37 cellular contexts compared by ENCODE assay signal in genomic region chr13:30031488-30031887, GRCh38.
A peak's percentile ranks its signal among the peaks of the same experiment; 100 is the strongest.
DNase-seq lines count a peak whose midpoint lies in the region; ATAC-seq, FAIRE-seq and TF ChIP-seq lines count a peak whose summit lies in the region.
"Had no signal": no experiment of that assay in that cellular context is flagged by ENCODE, and none has a peak within 500 bp of the region (broad histone marks: within the 10 kb centered on the region; RNA-seq: fewer than 3 reads in every experiment).

No MANE protein-coding gene starts in this region.

- TF ChIP-seq CTCF in IMR-90 (conservative IDR thresholded peaks at IDR 0.05; ENCODE audit: low read depth, low read length), result no peak
- no peak for TF ChIP-seq CTCF in H1 (IDR thresholded peaks at IDR 0.05; ENCODE audit: control extremely low read depth in 1 of 3, insufficient read depth in 1 of 3, low read depth in 1 of 3, low read length in 3 of 3)
- TF ChIP-seq CTCF in endodermal cell (conservative IDR thresholded peaks at IDR 0.05), result no peak

- H3K36me3 ChIP-seq in IMR-90 (ENCODE audit: control insufficient read depth, insufficient read depth, low read length) (no peaks in the 10 kb centered on the region), H1 (ENCODE audit: control insufficient read depth in 2 of 4, insufficient read depth in 4 of 4, low read length in 3 of 4) (no peaks in the 10 kb centered on the region), endodermal cell (ENCODE audit: control insufficient read depth, insufficient read depth, low read length) (no peaks in the 10 kb centered on the region), mesendoderm (ENCODE audit: control insufficient read depth, insufficient read depth, low read length) (no peaks in the 10 kb centered on the region)
- H3K36me3 ChIP-seq: BE2C; BLaER1; BLaER1 treated with 17β-estradiol and CSF1 and Interleukin-3, amounts not matched to agents 10 nM and 100 nM had no signal

- CTCF ChIA-PET in IMR-90 (lab: Yijun Ruan, JAX) (no interaction called here), H1 (lab: Charles Lee; ENCODE audit: partially characterized antibody) (no interaction called here)

- peaks cover 23% of the 10 kb centered on the region for H3K4me1 Mint-ChIP-seq in endodermal cell
- H3K4me1 Mint-ChIP-seq: B cell; CD4-positive, CD25-positive, alpha-beta regulatory T cell; CD8-positive, alpha-beta memory T cell had no signal

- H3K23ac ChIP-seq in IMR-90 (ENCODE audit: low read depth, low read length) (no peak overlapping the region), H1 (ENCODE audit: insufficient read length) (no peak overlapping the region), mesendoderm (ENCODE audit: low read length) (no peak overlapping the region)

- FAIRE-seq in H1 (lab: Jason Lieb, UNC), result no peak
- FAIRE-seq: A204.1, A549, D721Med had no signal

- H3K4me2 ChIP-seq in IMR-90 (ENCODE audit: low read depth, low read length), result no peak overlapping the region
- H3K4me2 ChIP-seq in H1 (ENCODE audit: insufficient read depth in 1 of 2, low read depth in 2 of 2, low read length in 2 of 2), result no peak overlapping the region
- H3K4me2 ChIP-seq in mesendoderm (ENCODE audit: low read length), result no peak overlapping the region
- H3K4me2 ChIP-seq: A549; BLaER1; BLaER1 treated with 17β-estradiol and CSF1 and Interleukin-3, amounts not matched to agents 10 nM and 100 nM had no signal

- intact Hi-C loops in IMR-90 (cut with micrococcal nuclease), result no loop called here

- no peak overlapping the region for H2AFZ ChIP-seq in IMR-90 (replicated peaks; ENCODE audit: low read length, poor library complexity)
- H2AFZ ChIP-seq in H1 (ENCODE audit: low read length), result no peak overlapping the region

- no peak for TF ChIP-seq POLR2A in IMR-90 (IDR thresholded peaks at IDR 0.05; ENCODE audit: low read depth, low read length)
- no peak for TF ChIP-seq POLR2A in H1 (IDR thresholded peaks at IDR 0.05; ENCODE audit: control extremely low read depth in 1 of 2, low read depth in 2 of 2, low read length in 2 of 2)
- no peak for TF ChIP-seq POLR2A in erythroblast (IDR thresholded peaks at IDR 0.05; ENCODE audit: low read length)

- H2AK5ac ChIP-seq in IMR-90 (ENCODE audit: low read depth, low read length), result peak overlapping the region; percentile 66
- H2AK5ac ChIP-seq in H1 (ENCODE audit: low read depth, low read length), result no peak overlapping the region
- H2AK5ac ChIP-seq in mesendoderm (ENCODE audit: low read length), result no peak overlapping the region

- H2BK20ac ChIP-seq in IMR-90 (ENCODE audit: low read depth, low read length) (no peak overlapping the region), H1 (ENCODE audit: low read length) (no peak overlapping the region)

- H3K4ac ChIP-seq in IMR-90 (ENCODE audit: low read depth, low read length), result 0 out of 2 replicates have a peak overlapping the region, but pooled peaks have one; percentile 17
- H3K4ac ChIP-seq in H1 (replicated peaks; ENCODE audit: insufficient read length, low read depth, low read length), result no peak overlapping the region
- H3K4ac ChIP-seq in mesendoderm (ENCODE audit: low read depth, low read length), result peak overlapping the region; percentile 37

- H3K23me2 ChIP-seq in H1 (ENCODE audit: low read depth, low read length), result no peaks in the 10 kb centered on the region; the same call in 1 of the 2 replicates

- no peaks in the 10 kb centered on the region for H3K27me3 Mint-ChIP-seq in endodermal cell (ENCODE audit: insufficient read depth)
- H3K27me3 Mint-ChIP-seq: CD4-positive, alpha-beta T cell had no signal

- peaks cover 21% of the 10 kb centered on the region for H3K9me1 ChIP-seq in IMR-90 (ENCODE audit: insufficient read depth, low read length)

- H2BK5ac ChIP-seq in IMR-90 (ENCODE audit: low read depth, low read length, poor library complexity, severe bottlenecking) (no peak overlapping the region), H1 (ENCODE audit: low read depth, low read length) (no peak overlapping the region), mesendoderm (ENCODE audit: low read length) (peak overlapping the region; percentile 66)

- 0 out of 4 replicates have a peak, but pooled peaks cover 0 to 5% of the 10 kb centered on the region in 2 experiments for H3K79me1 ChIP-seq in IMR-90 (ENCODE audit: low read depth in 1 of 2, low read length in 2 of 2)
- H3K79me1 ChIP-seq in H1 (ENCODE audit: low read depth, low read length), result 0 out of 2 replicates have a peak, but pooled peaks cover 2% of the 10 kb centered on the region
- no peaks in the 10 kb centered on the region for H3K79me1 ChIP-seq in mesendoderm (ENCODE audit: low read length)

- H2BK15ac ChIP-seq in IMR-90 (ENCODE audit: low read depth, low read length) (no peak overlapping the region), H1 (ENCODE audit: low read length) (no peak overlapping the region), mesendoderm (replicated peaks; ENCODE audit: low read depth) (no peak overlapping the region)

- no peak overlapping the region for H4K91ac ChIP-seq in IMR-90 (ENCODE audit: insufficient read depth, low read depth, low read length)
- no peak overlapping the region for H4K91ac ChIP-seq in H1 (replicated peaks; ENCODE audit: insufficient read length, low read length)

- H2BK12ac ChIP-seq in H1 (ENCODE audit: low read depth, low read length), result no peak overlapping the region

- ATAC-seq in IMR-90 (ENCODE audit: low read depth) (no peak), HG02870 (IDR thresholded peaks at IDR 0.05; ENCODE audit: unreplicated experiment) (no peak)
- ATAC-seq: A549; CD8-positive, alpha-beta T cell had no signal

- in situ Hi-C loops in IMR-90 (cut with MboI; ENCODE audit: low sequenced_read_pairs), result no loop called here

- H3K79me2 ChIP-seq in H1 (ENCODE audit: control insufficient read depth in 1 of 2, insufficient read depth in 2 of 2, low read length in 2 of 2), result no peaks in the 10 kb centered on the region; a peak in 1 of 4 replicates
- H3K79me2 ChIP-seq in mesendoderm (ENCODE audit: control insufficient read depth, insufficient read depth, low read length), result no peaks in the 10 kb centered on the region

- no peak overlapping the region for H3K4me3 ChIP-seq in IMR-90 (ENCODE audit: insufficient read depth, low read depth, low read length)
- H3K4me3 ChIP-seq in H1 (ENCODE audit: extremely low read depth in 1 of 4, insufficient read depth in 2 of 4, low read depth in 3 of 4, low read length in 4 of 4), result no peak overlapping the region
- no peak overlapping the region for H3K4me3 ChIP-seq in endodermal cell (ENCODE audit: low read length)
- H3K4me3 ChIP-seq in mesendoderm (ENCODE audit: low read length), result no peak overlapping the region
- H3K4me3 ChIP-seq: A549; BLaER1; BLaER1 treated with 17β-estradiol and CSF1 and Interleukin-3, amounts not matched to agents 10 nM and 100 nM had no signal

- no TSS peak for BruUV-seq in IMR-90 (replicated peaks; lab: Mats Ljungman, UMichigan)

- H3K56ac ChIP-seq in IMR-90 (ENCODE audit: extremely low read depth, insufficient read depth, low read length), result no peak overlapping the region
- H3K56ac ChIP-seq in H1 (replicated peaks; ENCODE audit: insufficient read length, low read depth, low read length), result no peak overlapping the region
- H3K56ac ChIP-seq in mesendoderm (ENCODE audit: low read length), result no peak overlapping the region

- no peak overlapping the region for H3K9ac ChIP-seq in IMR-90 (ENCODE audit: low read depth, low read length)
- H3K9ac ChIP-seq in H1 (replicated peaks in 1 of 4; ENCODE audit: extremely low read depth in 1 of 4, low read depth in 3 of 4, low read length in 3 of 4), result no peak overlapping the region
- H3K9ac ChIP-seq in endodermal cell (ENCODE audit: extremely low read depth, low read length, poor library complexity, severe bottlenecking), result no peak overlapping the region
- H3K9ac ChIP-seq in mesendoderm (ENCODE audit: low read length), result no peak overlapping the region
- H3K9ac ChIP-seq: BLaER1; BLaER1 treated with 17β-estradiol and CSF1 and Interleukin-3, amounts not matched to agents 10 nM and 100 nM had no signal

- H3K18ac ChIP-seq in IMR-90 (ENCODE audit: low read depth, low read length) (no peak overlapping the region), H1 (ENCODE audit: extremely low read depth, low read length) (no peak overlapping the region), mesendoderm (ENCODE audit: low read length) (no peak overlapping the region)

- H3K14ac ChIP-seq in IMR-90 (replicated peaks; ENCODE audit: low read depth, low read length) (no peak overlapping the region), H1 (ENCODE audit: insufficient read length) (peak overlapping the region; percentile 53)

- dilution Hi-C loops in IMR-90 (cut with HindIII; ENCODE audit: low sequenced_read_pairs, unreplicated experiment), result no loop called here

- no peaks in the 10 kb centered on the region for H3K9me3 Mint-ChIP-seq in endodermal cell
- H3K9me3 Mint-ChIP-seq: CD4-positive, alpha-beta memory T cell; CD4-positive, alpha-beta T cell; CD8-positive, alpha-beta memory T cell; CD8-positive, alpha-beta T cell had no signal

- peaks cover 19% of the 10 kb centered on the region for H3K4me1 ChIP-seq in IMR-90 (ENCODE audit: control insufficient read depth, insufficient read depth, low read length)
- no peaks in the 10 kb centered on the region for H3K4me1 ChIP-seq in H1 (replicated peaks in 1 of 4; ENCODE audit: control insufficient read depth in 3 of 4, insufficient read depth in 4 of 4, low read length in 3 of 4)
- H3K4me1 ChIP-seq in endodermal cell (ENCODE audit: control insufficient read depth, insufficient read depth, low read length), result peaks cover 3% of the 10 kb centered on the region
- H3K4me1 ChIP-seq in mesendoderm (ENCODE audit: control insufficient read depth, low read depth, low read length), result peaks cover 5% of the 10 kb centered on the region
- H3K4me1 ChIP-seq: BE2C had no signal

- DNase-seq in IMR-90 (no peak), H1 (ENCODE audit: low read depth in 1 of 2, low spot score in 2 of 2) (no peak), endodermal cell (peak; percentile 66), mesendoderm (peak; percentile 75), erythroblast (lab: John Stamatoyannopoulos, UW) (no peak), GOT3 (lab: John Stamatoyannopoulos, UW) (no peak)
- no peak for DNase-seq in stimulated activated CD4-positive, alpha-beta T cell treated with anti-CD3 and anti-CD28 coated beads, Interleukin-1b, Interleukin-23, amount 100 ng/mL, for 48 hours
- DNase-seq: 8988T; ACHN; AML-193; BE2C; C1 segment of cervical spinal cord; Caco-2; Calu3; CD4-positive, alpha-beta memory T cell; CD4-positive, alpha-beta T cell; CD4-positive, CD25-positive, alpha-beta regulatory T cell; CD8-positive, alpha-beta memory T cell; CD8-positive, alpha-beta T cell; COR-L47; DMS 273 treated with DMSO at 0.1 percent for 48 hours; DMS153; DMS53; DMS79; DMS79 treated with DMSO at 0.1 percent for 48 hours; DND-41; EL had no signal

- POLR2A ChIA-PET in IMR-90 (lab: Charles Lee; ENCODE audit: unreplicated experiment) (no interaction called here), H1 (lab: Charles Lee; ENCODE audit: partially characterized antibody) (no interaction called here)

- H2AK9ac ChIP-seq in IMR-90 (replicated peaks; ENCODE audit: low read depth, low read length, poor library complexity), result no peak overlapping the region

- H4K5ac ChIP-seq in IMR-90 (ENCODE audit: low read depth, low read length) (no peak overlapping the region), H1 (ENCODE audit: insufficient read length, low read depth, low read length) (no peak overlapping the region), mesendoderm (ENCODE audit: low read length) (no peak overlapping the region)

- H2BK120ac ChIP-seq in IMR-90 (ENCODE audit: low read depth, low read length), result peak overlapping the region; percentile 18; the same call in 1 of the 2 replicates
- H2BK120ac ChIP-seq in H1 (replicated peaks; ENCODE audit: low read depth, low read length), result no peak overlapping the region
- no peak overlapping the region for H2BK120ac ChIP-seq in mesendoderm (ENCODE audit: low read depth, low read length)

- WGBS in IMR-90 (ENCODE audit: extremely low coverage in 2 of 2, insufficient read length in 1 of 2), 2 experiments, result 92% methylated on average over 2 of the region's 5 CpGs; no CpG with 5 or more reads in 1 of the 2 experiments
- WGBS in H1 (ENCODE audit: extremely low coverage in 1 of 2, insufficient coverage in 1 of 2, insufficient read length in 1 of 2, insufficient replicate concordance in 2 of 2, low coverage in 1 of 2, low lambda C conversion rate in 2 of 2, missing lambda C conversion rate in 1 of 2), 2 experiments, result 81% methylated on average over 5 of the region's 5 CpGs; no CpG with 5 or more reads in 1 of the 2 experiments
- 75 to 85% methylated on average over 3 to 5 of the region's 5 CpGs for WGBS in endodermal cell (ENCODE audit: insufficient coverage in 1 of 2, insufficient read length in 1 of 2), 2 experiments
- no CpG with 5 or more reads among the region's 5 CpGs for WGBS in mesendoderm (ENCODE audit: extremely low coverage, insufficient coverage, low lambda C conversion rate)

- H3K27ac ChIP-seq in IMR-90 (ENCODE audit: insufficient read depth, low read length), result no peak overlapping the region
- no peak overlapping the region for H3K27ac ChIP-seq in H1 (ENCODE audit: low read depth, low read length)
- H3K27ac ChIP-seq in endodermal cell (ENCODE audit: low read depth, low read length), result no peak overlapping the region
- no peak overlapping the region for H3K27ac ChIP-seq in mesendoderm (ENCODE audit: low read depth, low read length)
- H3K27ac ChIP-seq: 22Rv1; A549; BLaER1; BLaER1 treated with 17β-estradiol and CSF1 and Interleukin-3, amounts not matched to agents 10 nM and 100 nM; C4-2B had no signal

- no peak overlapping the region for H4K8ac ChIP-seq in IMR-90 (ENCODE audit: low read depth in 2 of 2, low read length in 2 of 2)
- H4K8ac ChIP-seq in H1 (ENCODE audit: extremely low read depth, insufficient read depth, low read length), result no peak overlapping the region
- H4K8ac ChIP-seq in mesendoderm (ENCODE audit: low read depth, low read length), result no peak overlapping the region

- no peak for TF ChIP-seq EP300 in H1 (IDR thresholded peaks at IDR 0.05; ENCODE audit: borderline replicate concordance in 1 of 2, low read depth in 2 of 2, low read length in 2 of 2)

- no peaks in the 10 kb centered on the region for H4K20me1 ChIP-seq in IMR-90 (ENCODE audit: insufficient read depth, low read length)
- no peaks in the 10 kb centered on the region for H4K20me1 ChIP-seq in H1 (replicated peaks in 1 of 2; ENCODE audit: control insufficient read depth in 1 of 2, insufficient read depth in 2 of 2, low read length in 2 of 2)
- H4K20me1 ChIP-seq: BLaER1; BLaER1 treated with 17β-estradiol and CSF1 and Interleukin-3, amounts not matched to agents 10 nM and 100 nM had no signal

- no peak overlapping the region for H3K27ac Mint-ChIP-seq in endodermal cell
- H3K27ac Mint-ChIP-seq: B cell; CD14-positive monocyte; CD4-positive, alpha-beta memory T cell; CD4-positive, alpha-beta T cell; CD4-positive, CD25-positive, alpha-beta regulatory T cell; CD8-positive, alpha-beta memory T cell; CD8-positive, alpha-beta T cell had no signal

- H3K9me3 ChIP-seq in IMR-90 (ENCODE audit: control insufficient read depth, insufficient read depth, low read length), result no peaks in the 10 kb centered on the region
- H3K9me3 ChIP-seq in H1 (ENCODE audit: insufficient read depth in 2 of 2, low read depth in 1 of 2, low read length in 1 of 2), result no peaks in the 10 kb centered on the region
- no peaks in the 10 kb centered on the region for H3K9me3 ChIP-seq in endodermal cell (ENCODE audit: control insufficient read depth, low read length)
- H3K9me3 ChIP-seq: A549; BE2C; BLaER1; BLaER1 treated with 17β-estradiol and CSF1 and Interleukin-3, amounts not matched to agents 10 nM and 100 nM; Caco-2 had no signal

- H3K36me3 Mint-ChIP-seq in endodermal cell (ENCODE audit: low read depth), result no peaks in the 10 kb centered on the region
- H3K36me3 Mint-ChIP-seq: CD14-positive monocyte; CD4-positive, alpha-beta memory T cell; CD4-positive, CD25-positive, alpha-beta regulatory T cell; CD8-positive, alpha-beta memory T cell; CD8-positive, alpha-beta T cell had no signal

- no peak for TF ChIP-seq RAD21 in IMR-90 (IDR thresholded peaks at IDR 0.05; ENCODE audit: low read length)
- no peak for TF ChIP-seq RAD21 in H1 (IDR thresholded peaks at IDR 0.05 in 1 of 2, conservative IDR thresholded peaks at IDR 0.05 in 1 of 2; ENCODE audit: low read depth in 2 of 2, low read length in 2 of 2)

- H3K27me3 ChIP-seq in IMR-90 (ENCODE audit: control insufficient read depth, insufficient read depth, low read length) (no peaks in the 10 kb centered on the region), H1 (replicated peaks in 1 of 4; ENCODE audit: control insufficient read depth in 3 of 4, extremely low read depth in 1 of 4, insufficient read depth in 3 of 4, low read length in 3 of 4) (no peaks in the 10 kb centered on the region), endodermal cell (ENCODE audit: control insufficient read depth, insufficient read depth, low read length, poor library complexity, severe bottlenecking) (no peaks in the 10 kb centered on the region), mesendoderm (ENCODE audit: insufficient read depth, low read length, poor library complexity) (no peaks in the 10 kb centered on the region)
- H3K27me3 ChIP-seq: BE2C; BLaER1; BLaER1 treated with 17β-estradiol and CSF1 and Interleukin-3, amounts not matched to agents 10 nM and 100 nM had no signal

- H3K4me3 Mint-ChIP-seq in endodermal cell, result no peak overlapping the region
- H3K4me3 Mint-ChIP-seq: B cell; CD14-positive monocyte; CD4-positive, alpha-beta memory T cell; CD4-positive, alpha-beta T cell; CD4-positive, CD25-positive, alpha-beta regulatory T cell; CD8-positive, alpha-beta memory T cell; CD8-positive, alpha-beta T cell had no signal

Comparison
In these comparisons a context has a peak if more than half of its experiments do, and no peak if none do; other contexts are left out.
1. DNase-seq: peak in endodermal cell (single experiment) and mesendoderm (single experiment); none in IMR-90 (single experiment), H1 (0 of 2), erythroblast (0 of 2), GOT3 (single experiment) and stimulated activated CD4-positive, alpha-beta T cell treated with anti-CD3 and anti-CD28 coated beads, Interleukin-1b, Interleukin-23, amount 100 ng/mL, for 48 hours (single experiment).